In genomic region chr2:167524786-167525185, GRCh38 we compare ENCODE assay signal across 2 cellular contexts.
TF ChIP-seq lines count a peak whose summit lies in the region.

No MANE protein-coding gene starts in this region.

TF ChIP-seq in HepG2, 621 proteins besides CTCF, POLR2A, EP300 and RAD21 (continued from another document):
- TF ChIP-seq ZNF737 (CRISPR knock-in tag; IDR thresholded peaks at IDR 0.05; ENCODE audit: borderline replicate concordance) (no peak), RBAK (CRISPR knock-in tag; IDR thresholded peaks at IDR 0.05) (no peak), MAFF (IDR thresholded peaks at IDR 0.05; ENCODE audit: low read depth, low read length) (peak; percentile 93), WIZ (CRISPR knock-in tag; IDR thresholded peaks at IDR 0.05) (no peak)
- TF ChIP-seq, protein P1, sequence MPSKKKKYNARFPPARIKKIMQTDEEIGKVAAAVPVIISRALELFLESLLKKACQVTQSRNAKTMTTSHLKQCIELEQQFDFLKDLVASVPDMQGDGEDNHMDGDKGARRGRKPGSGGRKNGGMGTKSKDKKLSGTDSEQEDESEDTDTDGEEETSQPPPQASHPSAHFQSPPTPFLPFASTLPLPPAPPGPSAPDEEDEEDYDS (CRISPR knock-in tag; IDR thresholded peaks at IDR 0.05): no peak

TF ChIP-seq in GM12878, 131 proteins besides CTCF, POLR2A, EP300 and RAD21 (continued from another document):
- TF ChIP-seq E4F1 (IDR thresholded peaks at IDR 0.05; ENCODE audit: borderline replicate concordance, partially characterized antibody) (no peak), MYC (IDR thresholded peaks at IDR 0.05; ENCODE audit: insufficient read depth, insufficient read length, insufficient replicate concordance, low read length, severe bottlenecking) (no peak), EZH2 (IDR thresholded peaks at IDR 0.05; ENCODE audit: borderline replicate concordance, control insufficient read depth, low read depth, low read length) (no peak), TCF12 (IDR thresholded peaks at IDR 0.05; ENCODE audit: low read depth, low read length) (no peak), HCFC1 (IDR thresholded peaks at IDR 0.05; ENCODE audit: low read length) (no peak), RBBP5 (conservative IDR thresholded peaks at IDR 0.05) (no peak), MYB (IDR thresholded peaks at IDR 0.05; ENCODE audit: borderline replicate concordance, low read depth, low read length) (no peak), SMAD1 (IDR thresholded peaks at IDR 0.05; ENCODE audit: low read depth, partially characterized antibody) (no peak), EED (IDR thresholded peaks at IDR 0.05; ENCODE audit: low read depth) (no peak), NFYA (IDR thresholded peaks at IDR 0.05; ENCODE audit: borderline replicate concordance, low read depth, low read length) (no peak), BCL11A (IDR thresholded peaks at IDR 0.05; ENCODE audit: low read depth, low read length) (no peak), POLR2AphosphoS2 (IDR thresholded peaks at IDR 0.05; ENCODE audit: low read depth, low read length) (no peak), RAD51 (IDR thresholded peaks at IDR 0.05) (no peak)
- TF ChIP-seq, protein P2, sequence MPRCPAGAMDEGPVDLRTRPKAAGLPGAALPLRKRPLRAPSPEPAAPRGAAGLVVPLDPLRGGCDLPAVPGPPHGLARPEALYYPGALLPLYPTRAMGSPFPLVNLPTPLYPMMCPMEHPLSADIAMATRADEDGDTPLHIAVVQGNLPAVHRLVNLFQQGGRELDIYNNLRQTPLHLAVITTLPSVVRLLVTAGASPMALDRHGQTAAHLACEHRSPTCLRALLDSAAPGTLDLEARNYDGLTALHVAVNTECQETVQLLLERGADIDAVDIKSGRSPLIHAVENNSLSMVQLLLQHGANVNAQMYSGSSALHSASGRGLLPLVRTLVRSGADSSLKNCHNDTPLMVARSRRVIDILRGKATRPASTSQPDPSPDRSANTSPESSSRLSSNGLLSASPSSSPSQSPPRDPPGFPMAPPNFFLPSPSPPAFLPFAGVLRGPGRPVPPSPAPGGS (IDR thresholded peaks at IDR 0.05; ENCODE audit: borderline replicate concordance, insufficient read depth, low read depth, low read length, poor library complexity, severe bottlenecking): no peak
TF ChIP-seq in GM12878: peak in this region for 0.
